37 cellular contexts compared by ENCODE assay signal in genomic region chr2:218585541-218585940, GRCh38.
"Had no signal": no experiment of that assay in that cellular context is flagged by ENCODE, and none has a peak within 500 bp of the region (broad histone marks: within the 10 kb centered on the region; RNA-seq: fewer than 3 reads in every experiment).

No MANE protein-coding gene starts in this region.

- H3K9me3 ChIP-seq: adrenal gland, ascending aorta, body of pancreas, breast epithelium had no signal

- H3K27ac ChIP-seq: adrenal gland, ascending aorta, body of pancreas, brain microvascular endothelial cell, breast epithelium, cardiac muscle cell had no signal

- H3K4me3 Mint-ChIP-seq: activated naive CD4-positive, alpha-beta T cell treated with anti-CD3 and anti-CD28 coated beads for 36 hours; activated naive CD4-positive, alpha-beta T cell treated with anti-CD3 and anti-CD28 coated beads, Interleukin-2, amount 50 U/mL, for 24 hours; activated naive CD8-positive, alpha-beta T cell; activated naive CD8-positive, alpha-beta T cell treated with anti-CD3 and anti-CD28 coated beads for 36 hours; activated naive CD8-positive, alpha-beta T cell treated with anti-CD3 and anti-CD28 coated beads, Interleukin-2, amount 10 ng/mL, durations not matched to agents 7 days and 5 days; activated naive CD8-positive, alpha-beta T cell treated with anti-CD3 and anti-CD28 coated beads, Interleukin-2, amount 50 U/mL, for 24 hours; activated T-cell treated with anti-CD3 and anti-CD28 coated beads, Interleukin-2, amount 50 U/mL, for 24 hours; activated T-cell treated with anti-CD3 and anti-CD28 coated beads, Interleukin-2, amount 50 U/mL, for 4 hours; activated T-cell treated with anti-CD3 and anti-CD28 coated beads, Interleukin-2, amount 50 U/mL, for 72 hours; activated T-helper 1 cell treated with anti-CD3 and anti-CD28 coated beads, Interleukin-12 subunit alpha, Interleukin-12 subunit beta, Interleukin-2, Interleukin-4 antibody, amounts not matched to agents 30 ng/mL and 10 ng/mL and 1 ng/mL, durations not matched to agents 14 hours and 24 hours and 36 hours; activated T-helper 17 cell treated with anti-CD3 and anti-CD28 coated beads, Interleukin-2, amount 50 U/mL, for 72 hours; brain; central memory CD8-positive, alpha-beta T cell had no signal

- H3K27me3 Mint-ChIP-seq: activated naive CD4-positive, alpha-beta T cell treated with anti-CD3 and anti-CD28 coated beads, Interleukin-2, amount 50 U/mL, for 24 hours; activated naive CD8-positive, alpha-beta T cell; activated naive CD8-positive, alpha-beta T cell treated with anti-CD3 and anti-CD28 coated beads for 36 hours; activated naive CD8-positive, alpha-beta T cell treated with anti-CD3 and anti-CD28 coated beads, Interleukin-2, amount 10 ng/mL, durations not matched to agents 7 days and 5 days; activated naive CD8-positive, alpha-beta T cell treated with anti-CD3 and anti-CD28 coated beads, Interleukin-2, amount 50 U/mL, for 24 hours; activated T-cell treated with anti-CD3 and anti-CD28 coated beads, Interleukin-2, amount 50 U/mL, for 24 hours; activated T-helper 17 cell treated with anti-CD3 and anti-CD28 coated beads, Interleukin-2, amount 50 U/mL, for 72 hours; central memory CD8-positive, alpha-beta T cell had no signal

- H3K4me3 ChIP-seq: adrenal gland, ascending aorta, body of pancreas, breast epithelium, cardiac muscle cell had no signal

- H3K4me1 Mint-ChIP-seq: activated T-helper 17 cell treated with anti-CD3 and anti-CD28 coated beads, Interleukin-2, amount 50 U/mL, for 72 hours; brain had no signal

- H3K9me3 Mint-ChIP-seq: activated naive CD4-positive, alpha-beta T cell treated with anti-CD3 and anti-CD28 coated beads for 36 hours; activated naive CD4-positive, alpha-beta T cell treated with anti-CD3 and anti-CD28 coated beads, Interleukin-2, amount 50 U/mL, for 24 hours; activated naive CD4-positive, alpha-beta T cell treated with anti-CD3 and anti-CD28 coated beads, Interleukin-2, amount 50 U/mL, for 72 hours; activated naive CD8-positive, alpha-beta T cell treated with anti-CD3 and anti-CD28 coated beads for 36 hours; activated naive CD8-positive, alpha-beta T cell treated with anti-CD3 and anti-CD28 coated beads, Interleukin-2, amount 10 ng/mL, durations not matched to agents 7 days and 5 days; activated naive CD8-positive, alpha-beta T cell treated with anti-CD3 and anti-CD28 coated beads, Interleukin-2, amount 50 U/mL, for 24 hours; activated T-cell treated with anti-CD3 and anti-CD28 coated beads, Interleukin-2, amount 50 U/mL, for 24 hours; activated T-cell treated with anti-CD3 and anti-CD28 coated beads, Interleukin-2, amount 50 U/mL, for 4 hours; activated T-cell treated with anti-CD3 and anti-CD28 coated beads, Interleukin-2, amount 50 U/mL, for 72 hours; activated T-helper 1 cell treated with anti-CD3 and anti-CD28 coated beads, Interleukin-12 subunit alpha, Interleukin-12 subunit beta, Interleukin-2, Interleukin-4 antibody, amounts not matched to agents 30 ng/mL and 10 ng/mL and 1 ng/mL, durations not matched to agents 14 hours and 24 hours and 36 hours; activated T-helper 17 cell treated with anti-CD3 and anti-CD28 coated beads, Interleukin-2, amount 50 U/mL, for 72 hours; activated T-helper 2 cell treated with anti-CD3 and anti-CD28 coated beads, Interferon-gamma antibody, Interleukin-2, Interleukin-4, amounts not matched to agents 10 μg/mL and 5 μg/mL and 100 μg/mL, durations not matched to agents 14 hours and 24 hours and 36 hours; brain; central memory CD8-positive, alpha-beta T cell had no signal

- H3K36me3 ChIP-seq: breast epithelium had no signal

- H3K27me3 ChIP-seq: adrenal gland, ascending aorta, body of pancreas, brain microvascular endothelial cell, breast epithelium, cardiac muscle cell had no signal

- H3K27ac Mint-ChIP-seq: activated naive CD4-positive, alpha-beta T cell treated with anti-CD3 and anti-CD28 coated beads for 36 hours; activated naive CD4-positive, alpha-beta T cell treated with anti-CD3 and anti-CD28 coated beads, Interleukin-2, amount 50 U/mL, for 72 hours; activated naive CD8-positive, alpha-beta T cell; activated naive CD8-positive, alpha-beta T cell treated with anti-CD3 and anti-CD28 coated beads for 36 hours; activated naive CD8-positive, alpha-beta T cell treated with anti-CD3 and anti-CD28 coated beads, Interleukin-2, amount 10 ng/mL, durations not matched to agents 7 days and 5 days; activated naive CD8-positive, alpha-beta T cell treated with anti-CD3 and anti-CD28 coated beads, Interleukin-2, amount 50 U/mL, for 24 hours; activated T-cell treated with anti-CD3 and anti-CD28 coated beads, Interleukin-2, amount 50 U/mL, for 72 hours; activated T-helper 17 cell treated with anti-CD3 and anti-CD28 coated beads, Interleukin-2, amount 50 U/mL, for 72 hours had no signal

- DNase-seq: activated effector memory CD4-positive, alpha-beta T cell treated with anti-CD3 and anti-CD28 coated beads, Interleukin-2, amount 50 U/mL, for 16 hours; activated effector memory CD4-positive, alpha-beta T cell treated with Interleukin-2 at 50 U/mL for 16 hours; activated gamma-delta T cell; activated gamma-delta T cell treated with Interleukin-2 at 50 U/mL for 16 hours; activated naive CD4-positive, alpha-beta T cell; activated naive CD4-positive, alpha-beta T cell treated with anti-CD3 and anti-CD28 coated beads for 36 hours; activated naive CD4-positive, alpha-beta T cell treated with anti-CD3 and anti-CD28 coated beads, Interleukin-2, amount 50 U/mL, for 16 hours; activated naive CD4-positive, alpha-beta T cell treated with Interleukin-2 at 50 U/mL for 16 hours; activated naive CD8-positive, alpha-beta T cell treated with anti-CD3 and anti-CD28 coated beads for 36 hours; activated naive CD8-positive, alpha-beta T cell treated with anti-CD3 and anti-CD28 coated beads, Interleukin-2, amount 10 ng/mL, durations not matched to agents 7 days and 5 days; activated naive CD8-positive, alpha-beta T cell treated with anti-CD3 and anti-CD28 coated beads, Interleukin-2, amount 50 U/mL, for 24 hours; activated T-cell treated with anti-CD3 and anti-CD28 coated beads, Interleukin-2, amount 50 U/mL, for 1 hour; activated T-cell treated with anti-CD3 and anti-CD28 coated beads, Interleukin-2, amount 50 U/mL, for 24 hours; activated T-cell treated with anti-CD3 and anti-CD28 coated beads, Interleukin-2, amount 50 U/mL, for 4 hours; activated T-cell treated with anti-CD3 and anti-CD28 coated beads, Interleukin-2, amount 50 U/mL, for 48 hours; activated T-cell treated with anti-CD3 and anti-CD28 coated beads, Interleukin-2, amount 50 U/mL, for 72 hours; adrenal gland; amniotic stem cell; amygdala; anterior cingulate cortex; aorta; body of pancreas; brain microvascular endothelial cell; caudate nucleus; central memory CD4-positive, alpha-beta T cell; cerebellar nuclear complex had no signal

- H3K4me1 ChIP-seq: ascending aorta, body of pancreas, breast epithelium had no signal
